ENCODE assay signal across 1 cellular context in genomic region chr10:34427911-34428216, GRCh38.
TF ChIP-seq lines count a peak whose summit lies in the region.

No MANE protein-coding gene starts in this region.

TF ChIP-seq in HCT116, 20 proteins besides CTCF, POLR2A, EP300 and RAD21 (continued from another document):
- TF ChIP-seq REST (IDR thresholded peaks at IDR 0.05; ENCODE audit: low read depth) (no peak), SRF (IDR thresholded peaks at IDR 0.05; ENCODE audit: low read depth) (no peak), CEBPB (IDR thresholded peaks at IDR 0.05; ENCODE audit: low read depth) (no peak), EGR1 (IDR thresholded peaks at IDR 0.05; ENCODE audit: low read depth) (no peak), MAX (IDR thresholded peaks at IDR 0.05) (no peak), SP1 (IDR thresholded peaks at IDR 0.05; ENCODE audit: low read depth) (no peak), ELF1 (IDR thresholded peaks at IDR 0.05; ENCODE audit: borderline replicate concordance, low read depth) (no peak), ZFX (IDR thresholded peaks at IDR 0.05) (no peak)
